Comparison of ENCODE assay signal across 1 cellular context in the genomic region with DNA sequence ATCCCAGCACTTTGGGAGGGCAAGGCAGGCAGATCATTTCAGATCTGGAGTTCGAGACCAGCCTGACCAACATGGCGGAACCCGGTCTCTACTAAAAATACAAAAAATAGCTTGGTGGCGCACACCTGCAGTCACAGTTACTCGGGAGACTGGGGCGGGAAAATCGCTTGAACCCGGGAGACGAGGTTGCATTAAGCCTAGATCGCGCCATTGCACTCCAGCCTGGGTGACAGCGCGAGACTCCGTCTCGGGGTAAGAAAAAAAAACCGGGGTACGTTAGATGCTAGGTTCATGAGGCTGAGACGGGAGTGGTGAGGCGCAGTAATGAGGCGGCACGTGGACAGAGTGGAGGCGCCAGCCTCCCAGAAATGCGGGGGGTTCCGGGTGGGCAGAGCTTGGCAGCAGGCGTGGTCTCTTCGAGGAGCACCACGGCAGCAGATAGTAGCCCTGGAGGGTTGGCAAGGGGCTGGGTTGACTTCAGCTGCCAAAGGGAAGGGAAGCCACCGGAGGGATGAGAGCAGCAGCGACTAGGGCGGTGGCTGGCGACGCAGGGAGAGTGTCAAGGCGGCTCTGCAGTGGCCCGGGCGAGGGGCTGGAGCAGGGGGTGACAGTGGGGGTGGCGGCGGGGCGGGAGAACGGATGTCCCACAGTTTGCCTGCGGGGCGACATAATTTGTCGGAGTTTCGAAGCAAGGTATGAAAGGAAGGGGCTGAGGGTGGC.
TF ChIP-seq lines count a peak whose summit lies in the region.

No MANE protein-coding gene starts in this region.

TF ChIP-seq in A549, 52 proteins besides CTCF, POLR2A, EP300 and RAD21 (continued from another document):
- TF ChIP-seq PHF8 (IDR thresholded peaks at IDR 0.05; ENCODE audit: borderline replicate concordance, low read depth) = no peak
- no peak for TF ChIP-seq SMC3 (IDR thresholded peaks at IDR 0.05)
